In the genomic region with DNA sequence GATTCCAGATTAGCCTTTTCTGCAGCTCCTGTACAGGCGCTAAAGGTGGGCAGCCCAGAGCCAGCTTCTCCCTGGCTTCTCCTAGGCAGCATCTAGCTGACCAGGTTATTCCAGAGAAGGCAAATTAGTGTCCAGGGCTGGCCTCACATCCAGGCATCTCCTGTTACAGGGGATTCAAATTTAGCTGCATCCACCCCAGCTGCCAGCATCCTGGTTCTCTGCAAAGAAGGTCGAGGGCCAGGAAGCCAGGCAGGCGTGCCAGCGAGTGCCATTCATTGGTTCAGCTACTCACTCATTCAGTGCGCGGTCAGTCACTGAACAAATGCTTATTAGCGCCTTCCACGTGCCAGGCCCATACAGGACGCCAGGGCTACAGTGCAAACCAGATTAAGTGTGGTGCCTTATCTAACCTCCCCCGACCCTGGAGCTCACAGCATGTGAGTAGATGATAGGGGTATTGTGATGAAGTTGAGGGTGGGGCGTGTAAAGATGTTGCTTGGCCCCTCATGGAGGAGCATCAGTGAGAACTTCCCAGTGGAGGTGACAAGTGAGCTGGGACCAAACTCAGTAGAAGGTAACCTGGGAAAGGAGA, we compare ENCODE assay signal across 13 cellular contexts. TPM values are rescaled to one million over a fixed set of nuclear protein-coding genes. Genes with fewer than 3 reads are reported as not detected.
"Had no signal": no experiment of that assay in that cellular context is flagged by ENCODE, and none has a peak within 500 bp of the region (broad histone marks: within the 10 kb centered on the region; RNA-seq: fewer than 3 reads in every experiment).

No MANE protein-coding gene starts in this region.

- DNase-seq: activated CD4-positive, alpha-beta T cell treated with anti-CD3 and anti-CD28 coated beads for 48 hours; activated CD8-positive, alpha-beta T cell treated with anti-CD3 and anti-CD28 coated beads, Interleukin-2, amount 10 ng/mL, durations not matched to agents 7 days and 5 days; activated naive CD4-positive, alpha-beta T cell; activated naive CD8-positive, alpha-beta T cell treated with anti-CD3 and anti-CD28 coated beads, Interleukin-2, amount 50 U/mL, for 24 hours; heart right ventricle; posterior cingulate gyrus; right cardiac atrium; thyroid gland; uterus had no signal

- ATAC-seq: activated CD8-positive, alpha-beta T cell treated with anti-CD3 and anti-CD28 coated beads, Interleukin-2, amount 10 ng/mL, durations not matched to agents 7 days and 5 days; activated naive CD8-positive, alpha-beta T cell treated with anti-CD3 and anti-CD28 coated beads, Interleukin-2, amount 50 U/mL, for 24 hours; right cardiac atrium; WTC11 had no signal

- H3K27ac ChIP-seq: ascending aorta, heart right ventricle, thyroid gland, uterus had no signal

- H3K36me3 ChIP-seq: ascending aorta, heart right ventricle, thyroid gland, uterus had no signal

- H3K9me3 ChIP-seq: ascending aorta, heart right ventricle, thyroid gland, uterus had no signal

- H3K4me1 ChIP-seq: ascending aorta, thyroid gland, uterus had no signal

- H3K4me2 ChIP-seq: smooth muscle cell had no signal

- H3K4me3 ChIP-seq: ascending aorta, heart right ventricle, smooth muscle cell, thyroid gland, uterus had no signal

- H3K27me3 ChIP-seq: ascending aorta, heart right ventricle, thyroid gland, uterus had no signal

RNA-seq across cellular contexts. Expression of a gene that starts 15.7 kb away (rescaled TPM):
- total RNA-seq: fibroblast of lung had no signal
